ENCODE assay signal across 37 cellular contexts in genomic region chr12:111349748-111350520, GRCh38.
"Had no signal": no experiment of that assay in that cellular context is flagged by ENCODE, and none has a peak within 500 bp of the region (broad histone marks: within the 10 kb centered on the region; RNA-seq: fewer than 3 reads in every experiment).

No MANE protein-coding gene starts in this region.

- H3K27ac Mint-ChIP-seq: activated B cell treated with CpG ODN at 0.5 μM for 24 hours; activated CD4-positive, alpha-beta memory T cell treated with anti-CD3 and anti-CD28 coated beads for 36 hours; activated CD4-positive, alpha-beta T cell treated with anti-CD3 and anti-CD28 coated beads, Interleukin-2, amount 10 ng/mL, durations not matched to agents 24 days and 14 days; activated CD8-positive, alpha-beta T cell treated with anti-CD3 and anti-CD28 coated beads for 36 hours; activated naive CD4-positive, alpha-beta T cell treated with anti-CD3 and anti-CD28 coated beads for 36 hours; activated naive CD4-positive, alpha-beta T cell treated with anti-CD3 and anti-CD28 coated beads, Interleukin-2, amount 50 U/mL, for 72 hours; activated naive CD8-positive, alpha-beta T cell treated with anti-CD3 and anti-CD28 coated beads for 36 hours; activated T-cell treated with anti-CD3 and anti-CD28 coated beads, Interleukin-2, amount 50 U/mL, for 72 hours; activated T-helper 1 cell treated with anti-CD3 and anti-CD28 coated beads, Interleukin-12 subunit alpha, Interleukin-12 subunit beta, Interleukin-2, Interleukin-4 antibody, amounts not matched to agents 30 ng/mL and 10 ng/mL and 1 ng/mL, durations not matched to agents 14 hours and 24 hours and 36 hours; activated T-helper 17 cell treated with anti-CD3 and anti-CD28 coated beads, Interleukin-2, amount 50 U/mL, for 72 hours; T-helper 1 cell treated with Interleukin-12 subunit alpha and Interleukin-12 subunit beta and Interleukin-4 antibody, amounts not matched to agents 30 μg/mL and 1 μg/mL, for 36 hours; T-helper 2 cell treated with Interferon-gamma antibody and Interleukin-4, amounts not matched to agents 5 μg/mL and 100 μg/mL, for 36 hours had no signal

- H3K27me3 Mint-ChIP-seq: activated B cell treated with CpG ODN at 0.5 μM for 24 hours; activated CD4-positive, alpha-beta memory T cell treated with anti-CD3 and anti-CD28 coated beads for 36 hours; activated CD4-positive, alpha-beta T cell treated with anti-CD3 and anti-CD28 coated beads, Interleukin-2, amount 10 ng/mL, durations not matched to agents 24 days and 14 days; activated CD8-positive, alpha-beta T cell treated with anti-CD3 and anti-CD28 coated beads for 36 hours; activated naive CD8-positive, alpha-beta T cell treated with anti-CD3 and anti-CD28 coated beads for 36 hours; activated T-helper 17 cell treated with anti-CD3 and anti-CD28 coated beads, Interleukin-2, amount 50 U/mL, for 72 hours had no signal

- ATAC-seq: activated CD8-positive, alpha-beta T cell treated with anti-CD3 and anti-CD28 coated beads for 36 hours; activated naive CD4-positive, alpha-beta T cell treated with anti-CD3 and anti-CD28 coated beads, Interleukin-2, amount 50 U/mL, for 72 hours; activated T-cell treated with anti-CD3 and anti-CD28 coated beads, Interleukin-2, amount 50 U/mL, for 4 hours; activated T-cell treated with anti-CD3 and anti-CD28 coated beads, Interleukin-2, amount 50 U/mL, for 72 hours; activated T-helper 17 cell treated with anti-CD3 and anti-CD28 coated beads, Interleukin-2, amount 50 U/mL, for 72 hours; body of pancreas had no signal

- H3K36me3 ChIP-seq: adrenal gland, brain microvascular endothelial cell, breast epithelium had no signal

- H3K9me3 Mint-ChIP-seq: activated T-helper 17 cell treated with anti-CD3 and anti-CD28 coated beads, Interleukin-2, amount 50 U/mL, for 72 hours had no signal

- H3K4me3 Mint-ChIP-seq: activated B cell treated with CpG ODN at 0.5 μM for 24 hours; activated CD4-positive, alpha-beta memory T cell treated with anti-CD3 and anti-CD28 coated beads for 36 hours; activated CD4-positive, alpha-beta T cell treated with anti-CD3 and anti-CD28 coated beads, Interleukin-2, amount 10 ng/mL, durations not matched to agents 24 days and 14 days; activated CD8-positive, alpha-beta T cell treated with anti-CD3 and anti-CD28 coated beads for 36 hours; activated naive CD4-positive, alpha-beta T cell treated with anti-CD3 and anti-CD28 coated beads for 36 hours; activated naive CD8-positive, alpha-beta T cell treated with anti-CD3 and anti-CD28 coated beads for 36 hours; activated T-cell treated with anti-CD3 and anti-CD28 coated beads, Interleukin-2, amount 50 U/mL, for 4 hours; activated T-cell treated with anti-CD3 and anti-CD28 coated beads, Interleukin-2, amount 50 U/mL, for 72 hours; activated T-helper 1 cell treated with anti-CD3 and anti-CD28 coated beads, Interleukin-12 subunit alpha, Interleukin-12 subunit beta, Interleukin-2, Interleukin-4 antibody, amounts not matched to agents 30 ng/mL and 10 ng/mL and 1 ng/mL, durations not matched to agents 14 hours and 24 hours and 36 hours; activated T-helper 17 cell treated with anti-CD3 and anti-CD28 coated beads, Interleukin-2, amount 50 U/mL, for 72 hours; T-helper 1 cell treated with Interleukin-12 subunit alpha and Interleukin-12 subunit beta and Interleukin-4 antibody, amounts not matched to agents 30 μg/mL and 1 μg/mL, for 36 hours; T-helper 2 cell treated with Interferon-gamma antibody and Interleukin-4, amounts not matched to agents 5 μg/mL and 100 μg/mL, for 36 hours had no signal

- H3K27me3 ChIP-seq: adrenal gland, body of pancreas, brain microvascular endothelial cell, breast epithelium had no signal

- H3K4me3 ChIP-seq: adrenal gland, body of pancreas, breast epithelium had no signal

- DNase-seq: activated B cell treated with CpG ODN at 0.5 μM for 24 hours; activated CD4-positive, alpha-beta memory T cell treated with anti-CD3 and anti-CD28 coated beads for 36 hours; activated CD4-positive, alpha-beta T cell treated with anti-CD3 and anti-CD28 coated beads for 4 hours; activated CD4-positive, alpha-beta T cell treated with anti-CD3 and anti-CD28 coated beads, Interleukin-2, amount 10 ng/mL, durations not matched to agents 24 days and 14 days; activated CD4-positive, alpha-beta T cell treated with anti-CD3 and anti-CD28 coated beads, Interleukin-2, amount 50 U/mL, for 1 hour; activated CD4-positive, alpha-beta T cell treated with anti-CD3 and anti-CD28 coated beads, Interleukin-2, amount 50 U/mL, for 4 hours; activated CD4-positive, CD25-positive, alpha-beta regulatory T cell treated with anti-CD3 and anti-CD28 coated beads, Interleukin-2, amount 50 U/mL, for 72 hours; activated CD8-positive, alpha-beta memory T cell treated with anti-CD3 and anti-CD28 coated beads, Interleukin-2, amount 50 U/mL, for 4 hours; activated CD8-positive, alpha-beta T cell treated with anti-CD3 and anti-CD28 coated beads for 36 hours; activated effector memory CD4-positive, alpha-beta T cell treated with anti-CD3 and anti-CD28 coated beads, Interleukin-2, amount 50 U/mL, for 16 hours; activated gamma-delta T cell treated with Interleukin-2 at 50 U/mL for 16 hours; activated naive CD4-positive, alpha-beta T cell; activated naive CD4-positive, alpha-beta T cell treated with anti-CD3 and anti-CD28 coated beads for 36 hours; activated naive CD4-positive, alpha-beta T cell treated with anti-CD3 and anti-CD28 coated beads, Interleukin-2, amount 50 U/mL, for 16 hours; activated naive CD8-positive, alpha-beta T cell treated with anti-CD3 and anti-CD28 coated beads for 36 hours; activated T-cell treated with anti-CD3 and anti-CD28 coated beads for 4 hours; activated T-cell treated with anti-CD3 and anti-CD28 coated beads, Interleukin-2, amount 50 U/mL, for 1 hour; activated T-cell treated with anti-CD3 and anti-CD28 coated beads, Interleukin-2, amount 50 U/mL, for 4 hours; activated T-cell treated with anti-CD3 and anti-CD28 coated beads, Interleukin-2, amount 50 U/mL, for 72 hours; adrenal gland; amniotic stem cell; aorta; body of pancreas; brain microvascular endothelial cell; central memory CD4-positive, alpha-beta T cell; T-helper 1 cell; T-helper 2 cell; T-helper 9 cell had no signal

- H3K4me1 Mint-ChIP-seq: activated CD4-positive, alpha-beta T cell treated with anti-CD3 and anti-CD28 coated beads, Interleukin-2, amount 10 ng/mL, durations not matched to agents 24 days and 14 days; activated naive CD8-positive, alpha-beta T cell treated with anti-CD3 and anti-CD28 coated beads for 36 hours; activated T-helper 17 cell treated with anti-CD3 and anti-CD28 coated beads, Interleukin-2, amount 50 U/mL, for 72 hours had no signal

- H3K4me1 ChIP-seq: body of pancreas, breast epithelium had no signal

- H3K9me3 ChIP-seq: adrenal gland, body of pancreas had no signal

- H3K36me3 Mint-ChIP-seq: activated CD4-positive, alpha-beta memory T cell treated with anti-CD3 and anti-CD28 coated beads for 36 hours; activated naive CD4-positive, alpha-beta T cell treated with anti-CD3 and anti-CD28 coated beads, Interleukin-2, amount 50 U/mL, for 72 hours had no signal

- H3K27ac ChIP-seq: adrenal gland, body of pancreas, brain microvascular endothelial cell, breast epithelium, VCaP had no signal

- FAIRE-seq: astrocyte, TTC549 had no signal
